Comparison of ENCODE assay signal across 12 cellular contexts in the genomic region with DNA sequence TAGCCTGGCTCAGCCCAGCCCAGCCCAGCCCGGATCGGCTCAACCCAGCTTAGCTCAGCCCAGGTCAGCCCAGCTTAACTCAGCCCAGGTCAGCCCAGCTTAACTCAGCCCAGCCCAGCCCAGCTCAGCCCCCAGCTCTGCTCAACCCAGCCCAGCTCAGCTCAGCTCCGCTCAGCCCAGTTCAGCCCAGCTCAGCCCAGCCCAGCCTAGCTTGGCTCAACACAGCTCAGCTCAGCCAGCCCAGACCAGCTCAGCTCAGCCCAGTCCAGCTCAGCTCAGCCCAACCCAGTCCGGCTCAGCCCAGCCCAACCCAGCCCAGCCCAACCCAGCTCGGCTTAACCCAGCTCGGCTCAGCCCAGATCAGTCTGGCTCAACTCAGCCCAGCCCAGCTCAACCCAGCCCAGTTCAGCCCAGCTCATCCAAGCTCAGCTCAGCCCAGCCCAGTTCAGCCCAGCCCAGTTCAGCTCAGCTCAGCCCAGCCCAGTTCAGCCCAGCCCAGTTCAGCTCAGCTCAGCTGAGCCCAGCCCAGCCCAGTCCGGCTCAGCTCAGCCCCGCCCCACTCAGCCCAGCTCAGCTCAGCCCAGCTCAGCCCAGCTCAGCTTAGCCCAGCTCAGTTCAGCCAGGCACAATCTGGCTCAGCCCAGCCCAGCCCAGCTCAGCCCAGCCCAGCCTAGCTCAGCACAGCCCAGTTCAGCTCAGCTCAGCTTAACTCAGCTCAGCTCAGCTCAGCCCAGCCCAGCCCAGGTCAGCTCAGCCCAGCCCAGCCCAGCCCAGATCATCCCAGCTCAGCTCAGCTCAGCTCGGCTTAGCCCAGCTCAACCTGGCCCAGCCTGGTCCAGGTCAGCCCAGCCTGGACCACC.
A peak's percentile ranks its signal among the peaks of the same experiment; 100 is the strongest.
DNase-seq lines count a peak whose midpoint lies in the region; ATAC-seq, FAIRE-seq and TF ChIP-seq lines count a peak whose summit lies in the region.
"Had no signal": no experiment of that assay in that cellular context is flagged by ENCODE, and none has a peak within 500 bp of the region (broad histone marks: within the 10 kb centered on the region; RNA-seq: fewer than 3 reads in every experiment).

No MANE protein-coding gene starts in this region.

- peaks cover 4% of the 10 kb centered on the region for H3K4me1 Mint-ChIP-seq in T-helper 17 cell
- H3K4me1 Mint-ChIP-seq in stimulated activated effector memory CD8-positive, alpha-beta T cell treated with anti-CD3 and anti-CD28 coated beads, Interleukin-12 subunit alpha, Interleukin-12 subunit beta, amount 100 ng/mL, for 72 hours: peaks cover 30% of the 10 kb centered on the region

- H3K27ac Mint-ChIP-seq in T-helper 17 cell: no peak overlapping the region
- H3K27ac Mint-ChIP-seq in stimulated activated effector memory CD8-positive, alpha-beta T cell treated with anti-CD3 and anti-CD28 coated beads, Interleukin-12 subunit alpha, Interleukin-12 subunit beta, amount 100 ng/mL, for 72 hours: peak overlapping the region; percentile 73

- TF ChIP-seq EP300 in gastroesophageal sphincter (IDR thresholded peaks at IDR 0.05): no peak

- H3K36me3 Mint-ChIP-seq in T-helper 17 cell (ENCODE audit: low read depth): no peaks in the 10 kb centered on the region
- peaks cover 38% of the 10 kb centered on the region for H3K36me3 Mint-ChIP-seq in stimulated activated effector memory CD8-positive, alpha-beta T cell treated with anti-CD3 and anti-CD28 coated beads, Interleukin-12 subunit alpha, Interleukin-12 subunit beta, amount 100 ng/mL, for 72 hours

- no peak for DNase-seq in GM18507 (ENCODE audit: extremely low spot score, insufficient read length, low read depth)
- peak in 1 of 3 donors; percentile 13 for DNase-seq in T-helper 17 cell
- DNase-seq in stimulated activated effector memory CD8-positive, alpha-beta T cell treated with anti-CD3 and anti-CD28 coated beads, Interleukin-12 subunit alpha, Interleukin-12 subunit beta, amount 100 ng/mL, for 72 hours (ENCODE audit: low spot score in 2 of 2): no peak
- no peak for DNase-seq in amniotic stem cell (lab: John Stamatoyannopoulos, UW)
- no peak for DNase-seq in NCI-H187 treated with DMSO at 0.1 percent for 48 hours (lab: John Stamatoyannopoulos, UW)
- no peak for DNase-seq in NCI-H1048 (lab: John Stamatoyannopoulos, UW)
- DNase-seq: foreskin fibroblast; NCI-H510A treated with DMSO at 0.1 percent for 48 hours; stimulated activated CD4-positive, alpha-beta T cell treated with anti-CD3 and anti-CD28 coated beads, Interleukin-4, amount 100 ng/mL, for 4 hours had no signal

- H3K36me3 ChIP-seq in gastroesophageal sphincter: no peaks in the 10 kb centered on the region
- H3K36me3 ChIP-seq: HAP-1 had no signal

- H3K27me3 ChIP-seq in gastroesophageal sphincter: peaks cover 6% of the 10 kb centered on the region
- H3K27me3 ChIP-seq: body of pancreas had no signal

- H3K9me3 ChIP-seq in T-helper 17 cell (ENCODE audit: control insufficient read depth, low read length, poor library complexity, severe bottlenecking) (no peaks in the 10 kb centered on the region), gastroesophageal sphincter (peaks cover 0 to 6% (median 0%) of the 10 kb centered on the region in 3 donors)
- H3K9me3 ChIP-seq: body of pancreas, HAP-1 had no signal

- peaks cover 32% of the 10 kb centered on the region for H3K27me3 Mint-ChIP-seq in T-helper 17 cell

- no peak for TF ChIP-seq POLR2A in gastroesophageal sphincter (IDR thresholded peaks at IDR 0.05)

- ATAC-seq in T-helper 17 cell (peak; percentile 13), gastroesophageal sphincter (peak; percentile 19)
- peak; percentile 25 for ATAC-seq in stimulated activated effector memory CD8-positive, alpha-beta T cell treated with anti-CD3 and anti-CD28 coated beads, Interleukin-12 subunit alpha, Interleukin-12 subunit beta, amount 100 ng/mL, for 72 hours

- no peaks in the 10 kb centered on the region for H3K4me1 ChIP-seq in gastroesophageal sphincter
- H3K4me1 ChIP-seq: body of pancreas, HAP-1 had no signal

- H3K9me3 Mint-ChIP-seq in stimulated activated effector memory CD8-positive, alpha-beta T cell treated with anti-CD3 and anti-CD28 coated beads, Interleukin-12 subunit alpha, Interleukin-12 subunit beta, amount 100 ng/mL, for 72 hours: no peaks in the 10 kb centered on the region

- FAIRE-seq in GM18507 (lab: Jason Lieb, UNC): peak; percentile 54

- H3K27ac ChIP-seq in gastroesophageal sphincter: no peak overlapping the region
- H3K27ac ChIP-seq: body of pancreas had no signal

- H3K4me3 Mint-ChIP-seq in T-helper 17 cell: peak overlapping the region; percentile 5
- H3K4me3 Mint-ChIP-seq in stimulated activated effector memory CD8-positive, alpha-beta T cell treated with anti-CD3 and anti-CD28 coated beads, Interleukin-12 subunit alpha, Interleukin-12 subunit beta, amount 100 ng/mL, for 72 hours: peak overlapping the region; percentile 53

- 60% methylated on average over 1 of the region's 9 CpGs; no CpG with 5 or more reads in 1 of the 2 donors for WGBS in gastroesophageal sphincter (ENCODE audit: low coverage in 1 of 2), 2 donors

- no peak overlapping the region for H3K4me3 ChIP-seq in gastroesophageal sphincter
- H3K4me3 ChIP-seq: body of pancreas, HAP-1 had no signal

- no peak for TF ChIP-seq CTCF in gastroesophageal sphincter (IDR thresholded peaks at IDR 0.05)
